29 cellular contexts compared by ENCODE assay signal in the genomic region with DNA sequence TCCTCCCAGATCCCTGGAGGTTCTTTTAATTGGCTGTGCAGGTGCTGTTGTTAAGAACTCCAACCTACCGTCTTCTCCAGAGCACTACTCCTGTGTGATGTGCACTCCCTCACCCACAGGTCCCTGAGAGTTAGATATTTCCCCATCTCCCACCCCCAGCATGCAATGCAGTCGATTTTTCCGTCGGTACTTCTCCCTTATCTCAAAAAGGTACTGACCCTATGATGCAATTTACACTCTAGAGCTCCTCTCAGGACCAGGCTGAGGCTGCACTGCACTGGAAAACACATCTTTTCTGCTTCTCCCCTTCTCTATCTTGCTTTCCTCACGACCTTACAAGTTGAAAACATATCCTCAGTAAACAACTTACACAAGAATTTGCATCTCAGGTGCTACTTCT.
"Had no signal": no experiment of that assay in that cellular context is flagged by ENCODE, and none has a peak within 500 bp of the region (broad histone marks: within the 10 kb centered on the region; RNA-seq: fewer than 3 reads in every experiment).

No MANE protein-coding gene starts in this region.

- H3K4me1 ChIP-seq: parathyroid adenoma, psoas muscle, vagina had no signal

- ATAC-seq: naive thymus-derived CD4-positive, alpha-beta T cell; natural killer cell; psoas muscle; right cardiac atrium; sciatic nerve; stimulated activated effector memory CD8-positive, alpha-beta T cell treated with anti-CD3 and anti-CD28 coated beads, Interleukin-12 subunit alpha, Interleukin-12 subunit beta, amount 100 ng/mL, for 72 hours; stimulated activated naive B cell treated with anti-CD40 and anti-IgM and Interleukin-4, amounts not matched to agents 10 μg/mL and 1 μg/mL and 100 μg/mL, for 72 hours had no signal

- H3K27ac ChIP-seq: neutrophil, parathyroid adenoma, psoas muscle, skin epidermis, stomach, thoracic aorta, thyroid gland, tibial nerve, upper lobe of left lung, vagina had no signal

- DNase-seq: naive thymus-derived CD4-positive, alpha-beta T cell; natural killer cell; nephron progenitor cell; nucleus accumbens; posterior cingulate gyrus; psoas muscle; right cardiac atrium; stimulated activated CD4-positive, alpha-beta T cell treated with anti-CD3 and anti-CD28 coated beads, Interleukin-15, amount 100 ng/mL, for 24 hours; stimulated activated CD4-positive, alpha-beta T cell treated with anti-CD3 and anti-CD28 coated beads, Interleukin-2, amount 100 ng/mL, for 24 hours; stimulated activated CD4-positive, alpha-beta T cell treated with anti-CD3 and anti-CD28 coated beads, Interleukin-2, amount 100 ng/mL, for 48 hours; stimulated activated CD4-positive, alpha-beta T cell treated with anti-CD3 and anti-CD28 coated beads, Interleukin-4, amount 100 ng/mL, for 24 hours; stimulated activated naive B cell treated with anti-CD40 and anti-IgM and Interleukin-4, amounts not matched to agents 10 μg/mL and 1 μg/mL and 100 μg/mL, for 72 hours; stimulated activated naive CD4-positive, alpha-beta T cell treated with Interleukin-2 at 50 U/mL for 16 hours; stomach; thyroid gland; trophoblast cell; upper lobe of left lung had no signal

- H3K27ac Mint-ChIP-seq: naive thymus-derived CD4-positive, alpha-beta T cell; natural killer cell; nephron progenitor cell; progenitor cell of endocrine pancreas; stimulated activated effector memory CD8-positive, alpha-beta T cell treated with anti-CD3 and anti-CD28 coated beads, Interleukin-12 subunit alpha, Interleukin-12 subunit beta, amount 100 ng/mL, for 72 hours; stimulated activated naive B cell treated with anti-CD40 and anti-IgM and Interleukin-4, amounts not matched to agents 10 μg/mL and 1 μg/mL and 100 μg/mL, for 72 hours; stimulated activated naive CD8-positive, alpha-beta T cell treated with anti-CD3 and anti-CD28 coated beads, Interleukin-15, Interleukin-2, amounts not matched to agents 100 ng/mL and 50 ng/mL, for 24 hours had no signal

- H3K4me1 Mint-ChIP-seq: naive thymus-derived CD4-positive, alpha-beta T cell; natural killer cell; stimulated activated effector memory CD8-positive, alpha-beta T cell treated with anti-CD3 and anti-CD28 coated beads, Interleukin-12 subunit alpha, Interleukin-12 subunit beta, amount 100 ng/mL, for 72 hours; stimulated activated naive B cell treated with anti-CD40 and anti-IgM and Interleukin-4, amounts not matched to agents 10 μg/mL and 1 μg/mL and 100 μg/mL, for 72 hours had no signal

- H3K79me2 ChIP-seq: parathyroid adenoma had no signal

- FAIRE-seq: urothelium cell line had no signal

- H3K27me3 ChIP-seq: neutrophil, stomach, thyroid gland, tibial nerve, upper lobe of left lung, vagina had no signal

- H3K36me3 ChIP-seq: neutrophil, stomach, thoracic aorta, thyroid gland, tibial nerve, upper lobe of left lung, vagina had no signal

- H3K4me3 Mint-ChIP-seq: naive thymus-derived CD4-positive, alpha-beta T cell; natural killer cell; nephron progenitor cell; neural crest cell; stimulated activated effector memory CD8-positive, alpha-beta T cell treated with anti-CD3 and anti-CD28 coated beads, Interleukin-12 subunit alpha, Interleukin-12 subunit beta, amount 100 ng/mL, for 72 hours; stimulated activated naive B cell treated with anti-CD40 and anti-IgM and Interleukin-4, amounts not matched to agents 10 μg/mL and 1 μg/mL and 100 μg/mL, for 72 hours; stimulated activated naive CD8-positive, alpha-beta T cell treated with anti-CD3 and anti-CD28 coated beads, Interleukin-15, Interleukin-2, amounts not matched to agents 100 ng/mL and 50 ng/mL, for 24 hours had no signal

- H3K4me3 ChIP-seq: psoas muscle, skin epidermis, stomach, thoracic aorta, thyroid gland, tibial nerve, upper lobe of left lung, vagina had no signal

- H3K9ac ChIP-seq: parathyroid adenoma had no signal

- H2AFZ ChIP-seq: parathyroid adenoma had no signal

- H3K9me3 ChIP-seq: neutrophil, psoas muscle, stomach, thoracic aorta, thyroid gland, vagina had no signal

- H3K27me3 Mint-ChIP-seq: stimulated activated naive CD8-positive, alpha-beta T cell treated with anti-CD3 and anti-CD28 coated beads, Interleukin-15, Interleukin-2, amounts not matched to agents 100 ng/mL and 50 ng/mL, for 24 hours had no signal

- H3K36me3 Mint-ChIP-seq: naive thymus-derived CD4-positive, alpha-beta T cell; natural killer cell; stimulated activated effector memory CD8-positive, alpha-beta T cell treated with anti-CD3 and anti-CD28 coated beads, Interleukin-12 subunit alpha, Interleukin-12 subunit beta, amount 100 ng/mL, for 72 hours had no signal
